34 cellular contexts compared by ENCODE assay signal in the genomic region with DNA sequence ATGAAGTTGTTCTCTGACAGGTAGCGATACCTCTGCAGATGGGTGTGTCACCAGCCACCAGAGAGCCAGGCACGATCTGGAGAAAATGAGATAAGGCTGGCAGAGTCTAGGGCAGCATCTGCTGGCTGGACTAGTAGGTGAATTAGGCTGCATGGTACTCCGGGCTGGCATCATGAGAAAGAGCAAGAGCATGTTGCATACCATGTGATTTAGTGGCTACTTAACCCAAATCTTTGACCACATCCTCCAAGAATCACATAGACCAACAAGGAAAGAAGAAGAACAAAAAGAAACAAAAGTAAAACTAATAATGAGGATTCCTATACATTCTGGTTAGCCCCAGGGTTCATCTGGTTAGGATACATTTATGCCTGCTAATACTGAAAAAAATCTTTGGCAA. TPM values are rescaled to one million over a fixed set of nuclear protein-coding genes. Genes with fewer than 3 reads are reported as not detected.
"Had no signal": no experiment of that assay in that cellular context is flagged by ENCODE, and none has a peak within 500 bp of the region (broad histone marks: within the 10 kb centered on the region; RNA-seq: fewer than 3 reads in every experiment).

No MANE protein-coding gene starts in this region.

- H3K9me3 Mint-ChIP-seq: activated naive CD4-positive, alpha-beta T cell treated with anti-CD3 and anti-CD28 coated beads for 36 hours; activated T-cell treated with anti-CD3 and anti-CD28 coated beads, Interleukin-2, amount 50 U/mL, for 24 hours; naive B cell; T-cell had no signal

- H3K27ac Mint-ChIP-seq: activated CD4-positive, alpha-beta T cell treated with anti-CD3 and anti-CD28 coated beads for 36 hours; activated naive CD4-positive, alpha-beta T cell treated with anti-CD3 and anti-CD28 coated beads for 36 hours; activated T-cell treated with anti-CD3 and anti-CD28 coated beads, Interleukin-2, amount 50 U/mL, for 24 hours; naive B cell; WTC11 had no signal

- H3K4me3 ChIP-seq: body of pancreas, cardiac muscle cell, hepatocyte, left lung, lung, sigmoid colon, smooth muscle cell, tibial artery had no signal

- H3K36me3 ChIP-seq: cardiac muscle cell, sigmoid colon, tibial artery had no signal

- H3K36me3 Mint-ChIP-seq: naive B cell, T-cell, WTC11 had no signal

- H3K4me1 ChIP-seq: body of pancreas, left lung, sigmoid colon had no signal

- H3K27ac ChIP-seq: body of pancreas, cardiac muscle cell, hepatocyte, left lung, sigmoid colon, tibial artery had no signal

- H3K9me3 ChIP-seq: body of pancreas, left lung, sigmoid colon, tibial artery had no signal

- H3K4me3 Mint-ChIP-seq: activated CD4-positive, alpha-beta T cell treated with anti-CD3 and anti-CD28 coated beads for 36 hours; activated naive CD4-positive, alpha-beta T cell treated with anti-CD3 and anti-CD28 coated beads for 36 hours; activated T-cell treated with anti-CD3 and anti-CD28 coated beads, Interleukin-2, amount 50 U/mL, for 24 hours; naive B cell; T-cell; WTC11 had no signal

- H3K27me3 ChIP-seq: cardiac muscle cell, left lung, sigmoid colon had no signal

- FAIRE-seq: urothelium cell line had no signal

- ATAC-seq: activated CD4-positive, alpha-beta T cell treated with anti-CD3 and anti-CD28 coated beads for 36 hours; body of pancreas; left lung; T-cell; WTC11 had no signal

- DNase-seq: activated CD4-positive, alpha-beta T cell treated with anti-CD3 and anti-CD28 coated beads for 36 hours; activated CD4-positive, alpha-beta T cell treated with anti-CD3 and anti-CD28 coated beads, Interleukin-2, amount 50 U/mL, for 48 hours; activated CD8-positive, alpha-beta memory T cell treated with anti-CD3 and anti-CD28 coated beads, Interleukin-2, amount 50 U/mL, for 4 hours; activated effector memory CD4-positive, alpha-beta T cell treated with Interleukin-2 at 50 U/mL for 16 hours; activated naive CD4-positive, alpha-beta T cell treated with anti-CD3 and anti-CD28 coated beads for 36 hours; activated T-cell treated with anti-CD3 and anti-CD28 coated beads, Interleukin-2, amount 50 U/mL, for 24 hours; anterior cingulate cortex; body of pancreas; erythroblast; foreskin fibroblast; kidney glomerular epithelial cell; left lung; naive B cell; sigmoid colon; stimulated activated CD4-positive, alpha-beta T cell treated with anti-CD3 and anti-CD28 coated beads, Interleukin-4, amount 100 ng/mL, for 1 hour; stimulated activated naive CD4-positive, alpha-beta T cell treated with Interleukin-2 at 50 U/mL for 16 hours; substantia nigra; T-cell; T-helper 9 cell had no signal

- H3K4me1 Mint-ChIP-seq: activated CD4-positive, alpha-beta T cell treated with anti-CD3 and anti-CD28 coated beads for 36 hours; naive B cell had no signal

RNA-seq across cellular contexts. Expression of gene FAM170B, which starts 23.4 kb away (rescaled TPM):
- total RNA-seq: activated CD4-positive, alpha-beta T cell treated with anti-CD3 and anti-CD28 coated beads for 36 hours; activated naive CD4-positive, alpha-beta T cell treated with anti-CD3 and anti-CD28 coated beads for 36 hours; body of pancreas; cardiac muscle cell; chondrocyte; fibroblast of lung; glomerular endothelial cell; hepatocyte; mesenteric fat pad; mucosa of gallbladder; osteoblast; posterior vena cava; renal cortical epithelial cell; sigmoid colon; smooth muscle cell; WTC11 had no signal
- polyA plus RNA-seq: cardiac muscle cell, fibroblast of lung, hepatocyte, sigmoid colon, smooth muscle cell had no signal

RNA-seq across cellular contexts. Expression of gene TMEM273, which starts 31.0 kb away (rescaled TPM):
- total RNA-seq: cardiac muscle cell, chondrocyte, fibroblast of lung, osteoblast, renal cortical epithelial cell had no signal
- polyA plus RNA-seq: cardiac muscle cell, hepatocyte, smooth muscle cell had no signal

RNA-seq across cellular contexts. Expression of gene VSTM4, which starts 41.9 kb away (rescaled TPM):
- total RNA-seq: activated naive CD4-positive, alpha-beta T cell treated with anti-CD3 and anti-CD28 coated beads for 36 hours had no signal
